1 cellular context compared by ENCODE assay signal in genomic region chr19:49104229-49104864, GRCh38.
TF ChIP-seq lines count a peak whose summit lies in the region.

No MANE protein-coding gene starts in this region.

TF ChIP-seq in GM23338, 12 proteins besides CTCF, POLR2A, EP300 and RAD21:
- TF ChIP-seq ZNF462 (CRISPR knock-in tag; IDR thresholded peaks at IDR 0.05), result no peak
- TF ChIP-seq CREB1 (CRISPR knock-in tag; IDR thresholded peaks at IDR 0.05; ENCODE audit: low read depth), result no peak
- TF ChIP-seq JUNB (IDR thresholded peaks at IDR 0.05; ENCODE audit: unreplicated experiment), result no peak
- no peak for TF ChIP-seq ZNF114 (CRISPR knock-in tag; IDR thresholded peaks at IDR 0.05)
- TF ChIP-seq REST (IDR thresholded peaks at IDR 0.05; ENCODE audit: unreplicated experiment), result no peak
- TF ChIP-seq NANOG (IDR thresholded peaks at IDR 0.05; ENCODE audit: borderline replicate concordance), result no peak
- no peak for TF ChIP-seq ETS1 (IDR thresholded peaks at IDR 0.05)
- TF ChIP-seq EZH2 (IDR thresholded peaks at IDR 0.05; ENCODE audit: low read depth, unreplicated experiment), result no peak
